8 cellular contexts compared by ENCODE assay signal in genomic region chr15:92803852-92804609, GRCh38.
DNase-seq lines count a peak whose midpoint lies in the region; ATAC-seq and TF ChIP-seq lines count a peak whose summit lies in the region.

No MANE protein-coding gene starts in this region.

- DNase-seq in SHP77 (lab: John Stamatoyannopoulos, UW) (peak; percentile 78 to 86), left cardiac atrium (peak; percentile 77), gastrocnemius medialis (peak; percentile 80 to 89), NCI-H526 treated with DMSO at 0.1 percent for 48 hours (lab: John Stamatoyannopoulos, UW) (no peak)

- peak; percentile 37 to 66 for TF ChIP-seq POLR2A in gastrocnemius medialis (IDR thresholded peaks at IDR 0.05)

- peak in 1 of 5 experiments; percentile 11 for TF ChIP-seq CTCF in gastrocnemius medialis (IDR thresholded peaks at IDR 0.05 in 4 of 5, conservative IDR thresholded peaks at IDR 0.05 in 1 of 5)

- H3K4me1 Mint-ChIP-seq in activated naive CD8-positive, alpha-beta T cell (ENCODE audit: low read depth) = peaks cover 26% of the 10 kb centered on the region

- H3K36me3 ChIP-seq in gastrocnemius medialis = no peaks in the 10 kb centered on the region

- peak overlapping the region; percentile 97 to 99 (median 98) for H3K27ac ChIP-seq in gastrocnemius medialis

- intact Hi-C loops in left cardiac atrium (cut with DNase I) = no loop called here
- intact Hi-C loops in gastrocnemius medialis (cut with DNase I; ENCODE audit: low total_unique reads) = loop anchor here (1.0 to 5.0 kb wide), 4 partner anchors 170 to 413 kb away; partner anchors contain the start of gene RGMA

- in situ Hi-C loops in gastrocnemius medialis (cut with MboI; ENCODE audit: low sequenced_read_pairs in 4 of 4) = loop anchor here in 3 of 4 donors (5.0 to 25.0 kb wide), 4 partner anchors 108 to 658 kb away; no protein-coding TSS in a partner anchor

- H3K27ac Mint-ChIP-seq in activated naive CD8-positive, alpha-beta T cell = peak overlapping the region; percentile 79

- H3K9me3 ChIP-seq in gastrocnemius medialis = no peaks in the 10 kb centered on the region

- H3K36me3 Mint-ChIP-seq in activated naive CD8-positive, alpha-beta T cell = peaks cover 3% of the 10 kb centered on the region

- H3K9me3 Mint-ChIP-seq in activated naive CD8-positive, alpha-beta T cell (ENCODE audit: low read depth) = no peaks in the 10 kb centered on the region

- no peak overlapping the region for H3K4me3 ChIP-seq in gastrocnemius medialis

- peaks cover 40 to 45% of the 10 kb centered on the region in 2 donors for H3K4me1 ChIP-seq in gastrocnemius medialis

- no peaks in the 10 kb centered on the region for H3K27me3 Mint-ChIP-seq in activated naive CD8-positive, alpha-beta T cell

- H3K27me3 ChIP-seq in gastrocnemius medialis = no peaks in the 10 kb centered on the region

- ATAC-seq in GM18861 (IDR thresholded peaks at IDR 0.05; ENCODE audit: unreplicated experiment) = peak; percentile 19
- ATAC-seq in HG03280 (IDR thresholded peaks at IDR 0.05; ENCODE audit: unreplicated experiment) = peak; percentile 35
- ATAC-seq in left cardiac atrium = peak; percentile 58 to 86
- peak; percentile 86 to 89 for ATAC-seq in gastrocnemius medialis
- no peak for ATAC-seq in HG03108 (IDR thresholded peaks at IDR 0.05; ENCODE audit: unreplicated experiment)

- H3K4me3 Mint-ChIP-seq in activated naive CD8-positive, alpha-beta T cell = peak overlapping the region; percentile 21
